ENCODE assay signal across 11 cellular contexts in genomic region chr6:108690326-108691000, GRCh38.
DNase-seq lines count a peak whose midpoint lies in the region; ATAC-seq and TF ChIP-seq lines count a peak whose summit lies in the region.
"Had no signal": no experiment of that assay in that cellular context is flagged by ENCODE, and none has a peak within 500 bp of the region (broad histone marks: within the 10 kb centered on the region; RNA-seq: fewer than 3 reads in every experiment).

No MANE protein-coding gene starts in this region.

- intact Hi-C loops in tibial artery (cut with DNase I; ENCODE audit: low total_unique reads) = loop anchor here (10.0 kb wide), 1 partner anchor 126 kb away; the partner anchor contains the start of gene FOXO3

- H3K4me1 Mint-ChIP-seq in activated T-cell treated with anti-CD3 and anti-CD28 coated beads, Interleukin-2, amount 50 U/mL, for 72 hours (ENCODE audit: low read depth) = peaks cover 13% of the 10 kb centered on the region
- no peaks in the 10 kb centered on the region for H3K4me1 Mint-ChIP-seq in activated T-cell treated with anti-CD3 and anti-CD28 coated beads, Interleukin-2, amount 50 U/mL, for 4 hours (ENCODE audit: low read depth)

- H3K27me3 Mint-ChIP-seq in activated T-cell treated with anti-CD3 and anti-CD28 coated beads, Interleukin-2, amount 50 U/mL, for 72 hours (ENCODE audit: low read depth) = no peaks in the 10 kb centered on the region
- H3K27me3 Mint-ChIP-seq in activated T-cell treated with anti-CD3 and anti-CD28 coated beads, Interleukin-2, amount 50 U/mL, for 4 hours (ENCODE audit: low read depth) = no peaks in the 10 kb centered on the region
- H3K27me3 Mint-ChIP-seq: activated naive CD4-positive, alpha-beta T cell treated with anti-CD3 and anti-CD28 coated beads, Interleukin-2, amount 50 U/mL, for 24 hours; progenitor cell of endocrine pancreas had no signal

- peaks cover 23% of the 10 kb centered on the region for H3K36me3 ChIP-seq in adipocyte (ENCODE audit: control insufficient read depth, insufficient read depth, low read length, severe bottlenecking)
- peaks cover 5 to 24% (median 20%) of the 10 kb centered on the region in 3 donors for H3K36me3 ChIP-seq in tibial artery

- H3K4me3 ChIP-seq in adipocyte (ENCODE audit: low read length) = no peak overlapping the region
- no peak overlapping the region for H3K4me3 ChIP-seq in tibial artery

- no peaks in the 10 kb centered on the region for H3K9me3 Mint-ChIP-seq in activated T-cell treated with anti-CD3 and anti-CD28 coated beads, Interleukin-2, amount 50 U/mL, for 72 hours
- H3K9me3 Mint-ChIP-seq in activated T-cell treated with anti-CD3 and anti-CD28 coated beads, Interleukin-2, amount 50 U/mL, for 4 hours = no peaks in the 10 kb centered on the region
- H3K9me3 Mint-ChIP-seq: activated naive CD4-positive, alpha-beta T cell treated with anti-CD3 and anti-CD28 coated beads, Interleukin-2, amount 50 U/mL, for 24 hours had no signal

- H3K9me3 ChIP-seq in adipocyte (ENCODE audit: control insufficient read depth, low read length) = no peaks in the 10 kb centered on the region
- H3K9me3 ChIP-seq in tibial artery = no peaks in the 10 kb centered on the region

- H3K27me3 ChIP-seq in adipocyte (replicated peaks; ENCODE audit: control insufficient read depth, insufficient read depth, low read length) (no peaks in the 10 kb centered on the region), foreskin keratinocyte (no peaks in the 10 kb centered on the region), tibial artery (no peaks in the 10 kb centered on the region)

- H3K27ac ChIP-seq in foreskin keratinocyte (no peak overlapping the region), tibial artery (peak overlapping the region; percentile 66 to 69)

- peaks cover 42% of the 10 kb centered on the region for H3K4me1 ChIP-seq in adipocyte (ENCODE audit: control insufficient read depth, insufficient read depth, low read length)
- peaks cover 31% of the 10 kb centered on the region for H3K4me1 ChIP-seq in foreskin keratinocyte
- peaks cover 0 to 55% (median 36%) of the 10 kb centered on the region in 4 donors for H3K4me1 ChIP-seq in tibial artery

- no peak for ATAC-seq in activated T-cell treated with anti-CD3 and anti-CD28 coated beads, Interleukin-2, amount 50 U/mL, for 72 hours (replicated peaks in 1 of 2)
- no peak for ATAC-seq in activated T-cell treated with anti-CD3 and anti-CD28 coated beads, Interleukin-2, amount 50 U/mL, for 4 hours
- no peak for ATAC-seq in foreskin keratinocyte
- no peak for ATAC-seq in GM19023 (IDR thresholded peaks at IDR 0.05; ENCODE audit: unreplicated experiment)

- DNase-seq in activated T-cell treated with anti-CD3 and anti-CD28 coated beads, Interleukin-2, amount 50 U/mL, for 72 hours = no peak
- DNase-seq in activated T-cell treated with anti-CD3 and anti-CD28 coated beads, Interleukin-2, amount 50 U/mL, for 4 hours = no peak
- DNase-seq in adipocyte (ENCODE audit: low read depth) (no peak), foreskin keratinocyte (peak; percentile 23 to 59), tibial artery (no peak), NCI-H1930 (lab: John Stamatoyannopoulos, UW) (no peak), GM10266 (ENCODE audit: extremely low spot score) (no peak)
- DNase-seq: hypothalamus had no signal

- H3K4me3 Mint-ChIP-seq in activated T-cell treated with anti-CD3 and anti-CD28 coated beads, Interleukin-2, amount 50 U/mL, for 72 hours = no peak overlapping the region
- no peak overlapping the region for H3K4me3 Mint-ChIP-seq in activated T-cell treated with anti-CD3 and anti-CD28 coated beads, Interleukin-2, amount 50 U/mL, for 4 hours
- H3K4me3 Mint-ChIP-seq: activated naive CD4-positive, alpha-beta T cell treated with anti-CD3 and anti-CD28 coated beads, Interleukin-2, amount 50 U/mL, for 24 hours had no signal

- H3K36me3 Mint-ChIP-seq in activated T-cell treated with anti-CD3 and anti-CD28 coated beads, Interleukin-2, amount 50 U/mL, for 72 hours (ENCODE audit: insufficient read depth in 2 of 2) = peaks cover 0 to 4% of the 10 kb centered on the region in 2 donors
- peaks cover 19% of the 10 kb centered on the region for H3K36me3 Mint-ChIP-seq in activated T-cell treated with anti-CD3 and anti-CD28 coated beads, Interleukin-2, amount 50 U/mL, for 4 hours (ENCODE audit: insufficient read depth)

- H3K9ac ChIP-seq in adipocyte (ENCODE audit: low read length) = peak overlapping the region; percentile 31

- H3K27ac Mint-ChIP-seq in activated T-cell treated with anti-CD3 and anti-CD28 coated beads, Interleukin-2, amount 50 U/mL, for 72 hours = peak overlapping the region; percentile 5
- H3K27ac Mint-ChIP-seq: activated naive CD4-positive, alpha-beta T cell treated with anti-CD3 and anti-CD28 coated beads, Interleukin-2, amount 50 U/mL, for 24 hours; progenitor cell of endocrine pancreas had no signal

- TF ChIP-seq CTCF in foreskin keratinocyte (conservative IDR thresholded peaks at IDR 0.05) = no peak
- TF ChIP-seq CTCF in tibial artery (IDR thresholded peaks at IDR 0.05) = no peak
- TF ChIP-seq CTCF in GM10266 (IDR thresholded peaks at IDR 0.05; ENCODE audit: control insufficient read depth, insufficient read depth, low read depth, missing control alignments) = no peak

Comparison
In these comparisons a context has a peak if more than half of its experiments do, and no peak if none do; other contexts are left out.
1. DNase-seq: peak in foreskin keratinocyte (2 of 2); none in activated T-cell treated with anti-CD3 and anti-CD28 coated beads, Interleukin-2, amount 50 U/mL, for 72 hours (0 of 2), activated T-cell treated with anti-CD3 and anti-CD28 coated beads, Interleukin-2, amount 50 U/mL, for 4 hours (single experiment), adipocyte (single experiment), tibial artery (0 of 2), NCI-H1930 (0 of 2) and GM10266 (single experiment).